8 cellular contexts compared by ENCODE assay signal in the genomic region with DNA sequence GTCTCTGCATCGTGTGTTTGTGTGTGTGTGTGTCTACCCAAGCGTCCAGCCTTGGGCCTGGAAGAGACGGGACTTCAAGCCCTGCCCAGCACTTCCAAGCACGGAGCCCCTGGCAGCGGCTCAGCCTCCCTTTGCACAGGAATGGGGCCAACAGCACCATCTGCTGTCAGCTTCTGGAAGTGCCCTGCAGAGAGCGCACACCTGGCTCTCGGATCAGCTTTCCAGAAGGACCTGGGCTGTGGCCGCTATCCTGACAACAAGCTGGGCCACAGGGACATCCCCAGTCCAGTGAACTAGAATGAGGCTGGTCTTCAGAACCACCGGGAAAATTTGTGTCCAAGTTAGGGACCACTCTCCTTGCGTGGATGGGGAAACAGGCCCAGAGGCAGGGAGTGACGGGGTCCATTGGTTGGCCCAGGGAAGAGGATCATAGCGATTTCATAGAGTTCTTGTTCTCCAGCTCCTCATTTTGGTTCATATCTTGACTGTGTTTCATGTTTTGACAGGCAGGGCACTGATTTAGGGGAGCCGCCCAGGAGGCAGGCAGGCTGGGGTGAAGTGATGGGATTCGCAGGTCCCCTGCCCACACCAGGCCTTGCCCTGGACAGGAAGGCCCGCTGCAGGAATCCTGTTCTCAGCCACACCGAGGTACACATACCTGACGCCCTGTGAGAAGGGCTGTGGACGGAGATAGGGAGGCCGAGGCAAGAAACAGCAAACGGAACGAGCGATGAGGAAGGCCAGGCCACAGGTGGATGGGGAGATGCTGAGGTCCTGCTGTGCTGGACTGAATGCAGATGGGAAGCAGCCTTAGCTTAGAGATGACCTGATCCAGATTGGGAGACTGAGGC. TPM values are rescaled to one million over a fixed set of nuclear protein-coding genes. Genes with fewer than 3 reads are reported as not detected.
A peak's percentile ranks its signal among the peaks of the same experiment; 100 is the strongest.
DNase-seq lines count a peak whose midpoint lies in the region; ATAC-seq and TF ChIP-seq lines count a peak whose summit lies in the region.

No MANE protein-coding gene starts in this region.

- POLR2A ChIA-PET in PC-3 (lab: Charles Lee; ENCODE audit: unreplicated experiment), result no interaction called here

- peak overlapping the region; percentile 6; the same call in 1 of the 2 replicates for H2AFZ ChIP-seq in PC-3 (ENCODE audit: low read length)

- no peaks in the 10 kb centered on the region for H3K36me3 ChIP-seq in PC-3 (ENCODE audit: low read depth, low read length)

- no TSS peak for BruUV-seq in PC-3 (replicated peaks; lab: Mats Ljungman, UMichigan)

- peak; percentile 92 for TF ChIP-seq CTCF in PC-3 (conservative IDR thresholded peaks at IDR 0.05; ENCODE audit: low read depth, low read length)
- peak; percentile 98 for TF ChIP-seq CTCF in fibroblast of pulmonary artery (IDR thresholded peaks at IDR 0.05; ENCODE audit: low read length, missing control alignments)
- peak; percentile 94 for TF ChIP-seq CTCF in neural crest cell (conservative IDR thresholded peaks at IDR 0.05)

- no peak overlapping the region for H3K4me3 ChIP-seq in PC-3 (ENCODE audit: low read length)
- no peak overlapping the region for H3K4me3 ChIP-seq in fibroblast of pulmonary artery (replicated peaks; ENCODE audit: low read depth, low read length)

- CTCF ChIA-PET in PC-3 (lab: Charles Lee), result interaction anchor here (1.4 kb wide), 1 partner anchor 224 kb away, joined by 9 read pairs; no protein-coding TSS in a partner anchor

- no peaks in the 10 kb centered on the region for H3K4me1 ChIP-seq in PC-3 (ENCODE audit: insufficient read depth, low read length)

- H3K9me3 Mint-ChIP-seq in activated T-cell treated with anti-CD3 and anti-CD28 coated beads, Interleukin-2, amount 50 U/mL, for 72 hours, result peaks cover 0 to 7% of the 10 kb centered on the region in 2 donors
- H3K9me3 Mint-ChIP-seq in neural crest cell, result peaks cover 4% of the 10 kb centered on the region

- no peak overlapping the region for H3K4me3 Mint-ChIP-seq in activated T-cell treated with anti-CD3 and anti-CD28 coated beads, Interleukin-2, amount 50 U/mL, for 72 hours
- no peak overlapping the region for H3K4me3 Mint-ChIP-seq in neural crest cell

- H3K79me2 ChIP-seq in PC-3 (ENCODE audit: low read length), result no peaks in the 10 kb centered on the region

- no peaks in the 10 kb centered on the region for H3K9me3 ChIP-seq in PC-3 (ENCODE audit: low read length)

- no peak overlapping the region for H3K27ac ChIP-seq in PC-3 (ENCODE audit: low read length)

- H3K27ac Mint-ChIP-seq in activated T-cell treated with anti-CD3 and anti-CD28 coated beads, Interleukin-2, amount 50 U/mL, for 72 hours, result no peak overlapping the region
- no peak overlapping the region for H3K27ac Mint-ChIP-seq in neural crest cell (ENCODE audit: unreplicated experiment)

- H3K36me3 Mint-ChIP-seq in activated T-cell treated with anti-CD3 and anti-CD28 coated beads, Interleukin-2, amount 50 U/mL, for 72 hours (ENCODE audit: insufficient read depth in 2 of 2), result peaks cover 0 to 2% of the 10 kb centered on the region in 2 donors
- H3K36me3 Mint-ChIP-seq in neural crest cell (ENCODE audit: low read depth), result no peaks in the 10 kb centered on the region

- H3K9me2 ChIP-seq in PC-3 (replicated peaks; ENCODE audit: low read length), result no peaks in the 10 kb centered on the region

- H3K27me3 Mint-ChIP-seq in activated T-cell treated with anti-CD3 and anti-CD28 coated beads, Interleukin-2, amount 50 U/mL, for 72 hours (ENCODE audit: low read depth), result peaks cover 50% of the 10 kb centered on the region
- H3K27me3 Mint-ChIP-seq in neural crest cell (ENCODE audit: low read depth), result peaks cover 24% of the 10 kb centered on the region

- no peaks in the 10 kb centered on the region for H3F3A ChIP-seq in PC-3 (ENCODE audit: low read length, unreplicated experiment)

- H3K4me1 Mint-ChIP-seq in activated T-cell treated with anti-CD3 and anti-CD28 coated beads, Interleukin-2, amount 50 U/mL, for 72 hours (ENCODE audit: low read depth), result peaks cover 4% of the 10 kb centered on the region
- peaks cover 4% of the 10 kb centered on the region for H3K4me1 Mint-ChIP-seq in neural crest cell

- DNase-seq in CMK (ENCODE audit: low read depth) (peak; percentile 45), HT1080 (ENCODE audit: low read depth) (peak; percentile 56), PC-3 (peak; percentile 84), fibroblast of pulmonary artery (ENCODE audit: low read depth) (peak; percentile 75), neural crest cell (ENCODE audit: low read depth, low spot score) (peak; percentile 89), stromal cell of bone marrow (ENCODE audit: low read depth) (peak; percentile 30), NK-92 (lab: John Stamatoyannopoulos, UW; ENCODE audit: unreplicated experiment) (no peak)
- peak; percentile 61 to 63 for DNase-seq in activated T-cell treated with anti-CD3 and anti-CD28 coated beads, Interleukin-2, amount 50 U/mL, for 72 hours

- H3K27me3 ChIP-seq in PC-3 (ENCODE audit: low read length), result peaks cover 19% of the 10 kb centered on the region

- H3K4me2 ChIP-seq in PC-3 (ENCODE audit: low read length), result peak overlapping the region; percentile 42

- no peaks in the 10 kb centered on the region for H4K20me1 ChIP-seq in PC-3 (ENCODE audit: low read length)

- no peak overlapping the region for H3K9ac ChIP-seq in PC-3 (ENCODE audit: low read length)

- ATAC-seq in PC-3, result peak; percentile 98
- peak in 1 of 2 donors; percentile 41 for ATAC-seq in activated T-cell treated with anti-CD3 and anti-CD28 coated beads, Interleukin-2, amount 50 U/mL, for 72 hours (replicated peaks in 1 of 2)

- intact Hi-C loops in PC-3 (cut with micrococcal nuclease), result loop anchor here (1.0 to 2.0 kb wide), 2 partner anchors 140 to 224 kb away; no protein-coding TSS in a partner anchor

RNA-seq across cellular contexts. Expression of a gene that starts 38.4 kb away (rescaled TPM):
- total RNA-seq in HT1080 (2014; rRNA removed; shearing (Covaris generic)), result not detected in 2 replicates
- polyA plus RNA-seq in HT1080 (2015; cell fraction: cytosol; rRNA removed), result not detected in 2 replicates
- not detected in 2 replicates for polyA plus RNA-seq in HT1080 (2015; cell fraction: nucleus; rRNA removed)
- total RNA-seq in PC-3 (2014; rRNA removed) (not detected in 2 replicates), neural crest cell (not detected in 2 replicates)
- not detected for total RNA-seq in activated T-cell treated with anti-CD3 and anti-CD28 coated beads, Interleukin-2, amount 50 U/mL, for 72 hours
